Comparison of ENCODE assay signal across 22 cellular contexts in genomic region chr16:85463672-85464071, GRCh38.
DNase-seq lines count a peak whose midpoint lies in the region; ATAC-seq and TF ChIP-seq lines count a peak whose summit lies in the region.
"Had no signal": no experiment of that assay in that cellular context is flagged by ENCODE, and none has a peak within 500 bp of the region (broad histone marks: within the 10 kb centered on the region; RNA-seq: fewer than 3 reads in every experiment).

No MANE protein-coding gene starts in this region.

- H3K4me1 ChIP-seq in BE2C (peaks cover 56% of the 10 kb centered on the region), neural progenitor cell (peaks cover 39% of the 10 kb centered on the region), Karpas-422 (ENCODE audit: low read length) (peaks cover 19% of the 10 kb centered on the region), H9 (ENCODE audit: insufficient read depth, low read length) (peaks cover 8% of the 10 kb centered on the region)
- peaks cover 43 to 89% (median 70%) of the 10 kb centered on the region in 10 experiments for H3K4me1 ChIP-seq in BLaER1 treated with 17β-estradiol and CSF1 and Interleukin-3, amounts not matched to agents 10 nM and 100 nM

- H3K4ac ChIP-seq in H9 (ENCODE audit: low read depth, low read length): no peak overlapping the region

- H3K9ac ChIP-seq in BLaER1 treated with 17β-estradiol and CSF1 and Interleukin-3, amounts not matched to agents 10 nM and 100 nM: peak overlapping the region in 7 of 11 experiments; percentile 64 to 87 (median 81); a peak in 14 of 22 replicates
- H3K9ac ChIP-seq in neural progenitor cell (no peak overlapping the region), Karpas-422 (ENCODE audit: low read length) (no peak overlapping the region), H9 (ENCODE audit: extremely low read depth, insufficient read length, low read length) (no peak overlapping the region)

- H2BK120ac ChIP-seq in H9 (ENCODE audit: low read depth, low read length, poor library complexity, severe bottlenecking): no peak overlapping the region

- peak overlapping the region in 7 of 11 experiments; percentile 66 to 97 (median 91); a peak in 13 of 22 replicates for H3K27ac ChIP-seq in BLaER1 treated with 17β-estradiol and CSF1 and Interleukin-3, amounts not matched to agents 10 nM and 100 nM
- H3K27ac ChIP-seq in neural progenitor cell (no peak overlapping the region), Karpas-422 (ENCODE audit: low read length) (no peak overlapping the region), H9 (ENCODE audit: insufficient read length, low read depth, low read length) (no peak overlapping the region)
- H3K27ac ChIP-seq: epithelial cell of prostate, tibial nerve had no signal

- H3K4me3 Mint-ChIP-seq in WTC11 (peak overlapping the region; percentile 16; the same call in 1 of the 2 replicates), neural progenitor cell (no peak overlapping the region), H9 (no peak overlapping the region; a peak in 2 of 5 replicates)
- H3K4me3 Mint-ChIP-seq: activated naive CD8-positive, alpha-beta T cell treated with anti-CD3 and anti-CD28 coated beads, Interleukin-2, amount 10 ng/mL, durations not matched to agents 7 days and 5 days had no signal

- H4K8ac ChIP-seq in H9 (replicated peaks; ENCODE audit: insufficient read length, low read depth, low read length): no peak overlapping the region

- no peak for DNase-seq in BE2C
- no peak for DNase-seq in WTC11 (ENCODE audit: low spot score)
- DNase-seq in neural progenitor cell (ENCODE audit: low spot score): no peak
- DNase-seq in Karpas-422: no peak
- DNase-seq in KBM-7: no peak
- no peak for DNase-seq in H9
- DNase-seq: activated CD4-positive, alpha-beta T cell treated with anti-CD3 and anti-CD28 coated beads, Interleukin-2, amount 50 U/mL, for 48 hours; activated CD4-positive, CD25-positive, alpha-beta regulatory T cell; activated CD8-positive, alpha-beta memory T cell treated with anti-CD3 and anti-CD28 coated beads, Interleukin-2, amount 50 U/mL, for 48 hours; activated naive CD8-positive, alpha-beta T cell treated with anti-CD3 and anti-CD28 coated beads, Interleukin-2, amount 10 ng/mL, durations not matched to agents 7 days and 5 days; GOT3; left cardiac atrium; NCI-H2029 treated with DMSO at 0.1 percent for 48 hours; NCI-H446 treated with DMSO at 0.1 percent for 48 hours; NK-92 treated with Interleukin-12 subunit alpha and Interleukin-12 subunit beta, amount 100 ng/mL, for 24 hours; occipital lobe; stimulated activated naive CD8-positive, alpha-beta T cell treated with anti-CD3 and anti-CD28 coated beads, Interleukin-15, amount 100 ng/mL, for 72 hours had no signal

- no peaks in the 10 kb centered on the region for H3K79me2 ChIP-seq in neural progenitor cell (ENCODE audit: low read depth)
- no peaks in the 10 kb centered on the region for H3K79me2 ChIP-seq in Karpas-422 (ENCODE audit: low read length)
- H3K79me2 ChIP-seq in H9 (ENCODE audit: insufficient read depth, low read length): no peaks in the 10 kb centered on the region

- no peak overlapping the region for H2AFZ ChIP-seq in neural progenitor cell (replicated peaks)
- no peak overlapping the region for H2AFZ ChIP-seq in Karpas-422 (ENCODE audit: low read length)
- H2AFZ ChIP-seq in H9 (ENCODE audit: low read length): no peak overlapping the region

- H3K9me3 Mint-ChIP-seq in WTC11 (no peaks in the 10 kb centered on the region), neural progenitor cell (no peaks in the 10 kb centered on the region), H9 (no peaks in the 10 kb centered on the region)
- H3K9me3 Mint-ChIP-seq: activated naive CD8-positive, alpha-beta T cell treated with anti-CD3 and anti-CD28 coated beads, Interleukin-2, amount 10 ng/mL, durations not matched to agents 7 days and 5 days; activated T-helper 2 cell treated with anti-CD3 and anti-CD28 coated beads, Interferon-gamma antibody, Interleukin-2, Interleukin-4, amounts not matched to agents 10 μg/mL and 5 μg/mL and 100 μg/mL, durations not matched to agents 14 hours and 24 hours and 36 hours; stimulated activated naive CD8-positive, alpha-beta T cell treated with anti-CD3 and anti-CD28 coated beads, Interleukin-15, amount 100 ng/mL, for 72 hours had no signal

- no peak overlapping the region for H4K5ac ChIP-seq in H9 (ENCODE audit: insufficient read length, low read depth, low read length)

- peaks cover 8% of the 10 kb centered on the region for H3K23me2 ChIP-seq in H9 (ENCODE audit: insufficient read length, low read depth, low read length, poor library complexity, severe bottlenecking)

- CTCF ChIA-PET in WTC11 (lab: Charles Lee): interaction anchor here (0.6 to 2.9 kb wide), 6 partner anchors 48 to 296 kb away, joined by 3 to 10 read pairs (median 3); no protein-coding TSS in a partner anchor

- no peak overlapping the region for H3K18ac ChIP-seq in H9 (ENCODE audit: insufficient read length, low read depth, low read length)

- no peak overlapping the region for H3K27ac Mint-ChIP-seq in WTC11
- no peak overlapping the region for H3K27ac Mint-ChIP-seq in neural progenitor cell
- H3K27ac Mint-ChIP-seq in H9: no peak overlapping the region
- H3K27ac Mint-ChIP-seq: activated naive CD8-positive, alpha-beta T cell treated with anti-CD3 and anti-CD28 coated beads, Interleukin-2, amount 10 ng/mL, durations not matched to agents 7 days and 5 days; activated T-helper 2 cell treated with anti-CD3 and anti-CD28 coated beads, Interferon-gamma antibody, Interleukin-2, Interleukin-4, amounts not matched to agents 10 μg/mL and 5 μg/mL and 100 μg/mL, durations not matched to agents 14 hours and 24 hours and 36 hours; stimulated activated naive CD8-positive, alpha-beta T cell treated with anti-CD3 and anti-CD28 coated beads, Interleukin-15, amount 100 ng/mL, for 72 hours had no signal

- in situ Hi-C loops in KBM-7 (cut with MboI; ENCODE audit: low pct_unique_long_range_greater_than_20kb, low sequenced_read_pairs): no loop called here

- H3K36me3 ChIP-seq in BE2C: 0 out of 2 replicates have a peak, but pooled peaks cover 4% of the 10 kb centered on the region
- H3K36me3 ChIP-seq in BLaER1 treated with 17β-estradiol and CSF1 and Interleukin-3, amounts not matched to agents 10 nM and 100 nM: no peaks in the 10 kb centered on the region
- H3K36me3 ChIP-seq in neural progenitor cell: no peaks in the 10 kb centered on the region
- no peaks in the 10 kb centered on the region for H3K36me3 ChIP-seq in Karpas-422 (ENCODE audit: insufficient read depth, low read length)
- H3K36me3 ChIP-seq: tibial nerve had no signal

- no peak overlapping the region for H3K23ac ChIP-seq in H9 (ENCODE audit: insufficient read length, low read depth, low read length)

- no peak overlapping the region for H2AK5ac ChIP-seq in H9 (ENCODE audit: insufficient read length, low read length)

- no peaks in the 10 kb centered on the region for H3K36me3 Mint-ChIP-seq in WTC11
- H3K36me3 Mint-ChIP-seq in neural progenitor cell: no peaks in the 10 kb centered on the region
- no peaks in the 10 kb centered on the region for H3K36me3 Mint-ChIP-seq in H9 (ENCODE audit: insufficient read depth in 1 of 3, low read depth in 3 of 3)
- H3K36me3 Mint-ChIP-seq: activated naive CD8-positive, alpha-beta T cell treated with anti-CD3 and anti-CD28 coated beads, Interleukin-2, amount 10 ng/mL, durations not matched to agents 7 days and 5 days had no signal

- H2BK20ac ChIP-seq in H9 (ENCODE audit: low read depth, low read length, poor library complexity, severe bottlenecking): no peak overlapping the region

- H3K4me1 Mint-ChIP-seq in WTC11 (peaks cover 32% of the 10 kb centered on the region), neural progenitor cell (peaks cover 51% of the 10 kb centered on the region), H9 (peaks cover 27 to 42% of the 10 kb centered on the region in 2 experiments)

- POLR2A ChIA-PET in WTC11 (lab: Charles Lee): interaction anchor here (0.9 kb wide), 1 partner anchor 12 kb away, joined by 3 read pairs; no protein-coding TSS in a partner anchor

- H4K20me1 ChIP-seq in BLaER1 treated with 17β-estradiol and CSF1 and Interleukin-3, amounts not matched to agents 10 nM and 100 nM: peaks cover 0 to 36% (median 4%) of the 10 kb centered on the region in 11 experiments; a peak in 7 of 22 replicates
- peaks cover 52% of the 10 kb centered on the region for H4K20me1 ChIP-seq in neural progenitor cell (ENCODE audit: low read depth)
- peaks cover 3% of the 10 kb centered on the region; the same call in 1 of the 2 replicates for H4K20me1 ChIP-seq in Karpas-422 (ENCODE audit: insufficient read depth, low read depth, low read length)
- no peaks in the 10 kb centered on the region for H4K20me1 ChIP-seq in H9 (ENCODE audit: control insufficient read depth, insufficient read depth, insufficient read length)

- H3K56ac ChIP-seq in H9 (ENCODE audit: insufficient read length, low read depth, low read length): no peak overlapping the region

- no peaks in the 10 kb centered on the region for H3K9me2 ChIP-seq in Karpas-422 (replicated peaks; ENCODE audit: insufficient read depth, low read length)

- H2BK12ac ChIP-seq in H9 (ENCODE audit: insufficient read length, low read depth, low read length): no peak overlapping the region

- no CpG with 5 or more reads among the region's 14 CpGs for WGBS in H9 (ENCODE audit: extremely low coverage, insufficient read length, low lambda C conversion rate)

- H3K27me3 ChIP-seq in BE2C (no peaks in the 10 kb centered on the region), neural progenitor cell (peaks cover 69% of the 10 kb centered on the region), Karpas-422 (ENCODE audit: low read length) (no peaks in the 10 kb centered on the region), H9 (ENCODE audit: insufficient read depth, low read length) (peaks cover 4% of the 10 kb centered on the region; the same call in 1 of the 2 replicates)
- H3K27me3 ChIP-seq in BLaER1 treated with 17β-estradiol and CSF1 and Interleukin-3, amounts not matched to agents 10 nM and 100 nM: peaks cover 0 to 66% (median 0%) of the 10 kb centered on the region in 11 experiments; a peak in 9 of 22 replicates

- no peaks in the 10 kb centered on the region for H3K79me1 ChIP-seq in H9 (ENCODE audit: insufficient read depth, low read depth, low read length, poor library complexity, severe bottlenecking)

- peak overlapping the region in 10 of 11 experiments; percentile 80 to 100 (median 96); a peak in 20 of 22 replicates for H3K4me2 ChIP-seq in BLaER1 treated with 17β-estradiol and CSF1 and Interleukin-3, amounts not matched to agents 10 nM and 100 nM
- H3K4me2 ChIP-seq in neural progenitor cell (peak overlapping the region; percentile 80), Karpas-422 (ENCODE audit: low read depth, low read length, poor library complexity, severe bottlenecking) (no peak overlapping the region), H9 (ENCODE audit: insufficient read depth, insufficient read length, low read length) (no peak overlapping the region)

- no peak overlapping the region for H4K91ac ChIP-seq in H9 (ENCODE audit: insufficient read length, low read depth, low read length)

- H2BK15ac ChIP-seq in H9 (ENCODE audit: low read depth, low read length): no peak overlapping the region

- H2BK5ac ChIP-seq in H9 (ENCODE audit: insufficient read length, low read length): no peak overlapping the region

- no peak overlapping the region; the same call in 1 of the 2 replicates for H3K14ac ChIP-seq in H9 (ENCODE audit: insufficient read depth, low read length)

- TF ChIP-seq CTCF in BE2C (IDR thresholded peaks at IDR 0.05; ENCODE audit: low read depth, low read length) (no peak), WTC11 (IDR thresholded peaks at IDR 0.05) (no peak), neural progenitor cell (IDR thresholded peaks at IDR 0.05) (no peak), H9 (conservative IDR thresholded peaks at IDR 0.05) (no peak)

- no peaks in the 10 kb centered on the region for H3K9me3 ChIP-seq in BE2C
- no peaks in the 10 kb centered on the region for H3K9me3 ChIP-seq in BLaER1 treated with 17β-estradiol and CSF1 and Interleukin-3, amounts not matched to agents 10 nM and 100 nM (replicated peaks in 1 of 11)
- H3K9me3 ChIP-seq in neural progenitor cell (ENCODE audit: low read depth): no peaks in the 10 kb centered on the region
- H3K9me3 ChIP-seq in Karpas-422 (ENCODE audit: low read length): no peaks in the 10 kb centered on the region
- H3K9me3 ChIP-seq in H9 (ENCODE audit: control insufficient read depth, low read depth, low read length): no peaks in the 10 kb centered on the region
- H3K9me3 ChIP-seq: tibial nerve had no signal

- no peak overlapping the region for H3T11ph ChIP-seq in H9 (ENCODE audit: low read length)

- H3K4me3 ChIP-seq in BE2C (ENCODE audit: low read depth, low read length) (peak overlapping the region; percentile 51), neural progenitor cell (no peak overlapping the region), Karpas-422 (ENCODE audit: low read length) (no peak overlapping the region)
- H3K4me3 ChIP-seq in BLaER1 treated with 17β-estradiol and CSF1 and Interleukin-3, amounts not matched to agents 10 nM and 100 nM: peak overlapping the region in 7 of 10 experiments; percentile 3 to 57 (median 53); a peak in 10 of 20 replicates
- H3K4me3 ChIP-seq: GM12878 had no signal

- peaks cover 60% of the 10 kb centered on the region for H3K27me3 Mint-ChIP-seq in WTC11 (ENCODE audit: low read depth)
- peaks cover 12% of the 10 kb centered on the region for H3K27me3 Mint-ChIP-seq in neural progenitor cell (ENCODE audit: insufficient read depth, low read depth)
- peaks cover 77% of the 10 kb centered on the region for H3K27me3 Mint-ChIP-seq in H9 (ENCODE audit: low read depth)

- ATAC-seq in WTC11: no peak
- ATAC-seq: GM12878, left cardiac atrium had no signal

- H3F3A ChIP-seq in neural progenitor cell (ENCODE audit: low read depth): peaks cover 46% of the 10 kb centered on the region

Comparison
In these comparisons a context has a peak if more than half of its experiments do, and no peak if none do; other contexts are left out.
1. H3K4me3 ChIP-seq: peak in BE2C (single experiment) and BLaER1 treated with 17β-estradiol and CSF1 and Interleukin-3, amounts not matched to agents 10 nM and 100 nM (7 of 10); none in neural progenitor cell (single experiment) and Karpas-422 (single experiment).
2. H3K27ac ChIP-seq: peak in BLaER1 treated with 17β-estradiol and CSF1 and Interleukin-3, amounts not matched to agents 10 nM and 100 nM (7 of 11); none in neural progenitor cell (single experiment), Karpas-422 (single experiment) and H9 (single experiment).
3. H3K4me2 ChIP-seq: peak in BLaER1 treated with 17β-estradiol and CSF1 and Interleukin-3, amounts not matched to agents 10 nM and 100 nM (10 of 11) and neural progenitor cell (single experiment); none in Karpas-422 (single experiment) and H9 (single experiment).
4. H3K9ac ChIP-seq: peak in BLaER1 treated with 17β-estradiol and CSF1 and Interleukin-3, amounts not matched to agents 10 nM and 100 nM (7 of 11); none in neural progenitor cell (single experiment), Karpas-422 (single experiment) and H9 (single experiment).